33 cellular contexts compared by ENCODE assay signal in the genomic region with DNA sequence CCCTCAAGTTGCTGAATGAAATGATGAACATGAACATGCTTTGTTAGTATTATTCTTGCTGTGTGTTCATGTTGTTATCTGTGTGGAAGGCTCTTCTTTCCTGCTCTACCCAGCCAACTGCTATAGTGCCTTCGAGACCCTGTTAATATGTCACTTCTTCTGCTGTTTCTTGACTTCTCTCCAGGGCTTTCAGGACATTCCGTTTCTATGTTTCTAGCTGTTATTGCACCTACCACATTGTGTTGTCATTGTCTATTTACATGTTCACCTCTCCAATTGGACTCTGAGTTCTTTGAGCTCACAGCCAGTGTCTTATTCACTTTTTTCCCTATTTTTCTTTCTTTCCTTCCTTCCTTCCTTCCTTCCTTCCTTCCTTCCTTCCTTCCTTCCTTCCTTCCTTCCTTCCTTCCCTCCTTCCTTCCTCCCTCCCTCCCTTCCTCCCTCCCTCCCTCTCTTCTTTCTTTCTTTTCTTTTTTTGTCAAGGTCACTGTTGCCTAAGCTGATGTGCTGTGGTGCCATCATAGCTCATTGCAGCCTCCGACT.
"Had no signal": no experiment of that assay in that cellular context is flagged by ENCODE, and none has a peak within 500 bp of the region (broad histone marks: within the 10 kb centered on the region; RNA-seq: fewer than 3 reads in every experiment).

No MANE protein-coding gene starts in this region.

- H3K4me3 ChIP-seq: coronary artery, dorsolateral prefrontal cortex, esophagus muscularis mucosa, gastrocnemius medialis, heart left ventricle had no signal

- ATAC-seq: activated CD4-positive, alpha-beta T cell treated with anti-CD3 and anti-CD28 coated beads for 36 hours; activated T-cell treated with anti-CD3 and anti-CD28 coated beads, Interleukin-2, amount 50 U/mL, for 72 hours; foreskin keratinocyte; gastrocnemius medialis; heart left ventricle; T-helper 17 cell had no signal

- H3K27ac ChIP-seq: brain microvascular endothelial cell, coronary artery, dorsolateral prefrontal cortex, esophagus muscularis mucosa, foreskin keratinocyte, gastrocnemius medialis, heart left ventricle, WERI-Rb-1 had no signal

- H3K27me3 ChIP-seq: brain microvascular endothelial cell, foreskin keratinocyte had no signal

- H3K9me3 ChIP-seq: esophagus muscularis mucosa, gastrocnemius medialis, heart left ventricle had no signal

- H3K9me3 Mint-ChIP-seq: activated CD4-positive, alpha-beta memory T cell treated with anti-CD3 and anti-CD28 coated beads, Interleukin-2, amount 10 ng/mL, durations not matched to agents 7 days and 5 days; activated CD4-positive, alpha-beta T cell treated with anti-CD3 and anti-CD28 coated beads, Interleukin-2, amount 10 ng/mL, durations not matched to agents 24 days and 14 days; activated T-cell treated with anti-CD3 and anti-CD28 coated beads, Interleukin-2, amount 50 U/mL, for 24 hours; activated T-cell treated with anti-CD3 and anti-CD28 coated beads, Interleukin-2, amount 50 U/mL, for 72 hours; central memory CD8-positive, alpha-beta T cell; dendritic cell treated with granulocyte-macrophage colony-stimulating factor and Interleukin-4, amounts not matched to agents 40 ng/mL and 50 ng/mL, for 4 days; T-helper 2 cell treated with Interferon-gamma antibody and Interleukin-4, amounts not matched to agents 5 μg/mL and 100 μg/mL, for 36 hours had no signal

- H3K36me3 ChIP-seq: brain microvascular endothelial cell, esophagus muscularis mucosa, gastrocnemius medialis, heart left ventricle, WERI-Rb-1 had no signal

- H3K4me1 Mint-ChIP-seq: activated CD4-positive, alpha-beta T cell treated with anti-CD3 and anti-CD28 coated beads for 36 hours; activated CD4-positive, alpha-beta T cell treated with anti-CD3 and anti-CD28 coated beads, Interleukin-2, amount 10 ng/mL, durations not matched to agents 24 days and 14 days; central memory CD8-positive, alpha-beta T cell had no signal

- H3K4me3 Mint-ChIP-seq: activated CD4-positive, alpha-beta memory T cell treated with anti-CD3 and anti-CD28 coated beads, Interleukin-2, amount 10 ng/mL, durations not matched to agents 7 days and 5 days; activated CD4-positive, alpha-beta T cell treated with anti-CD3 and anti-CD28 coated beads for 36 hours; activated CD4-positive, alpha-beta T cell treated with anti-CD3 and anti-CD28 coated beads, Interleukin-2, amount 10 ng/mL, durations not matched to agents 24 days and 14 days; activated naive CD8-positive, alpha-beta T cell; activated T-cell treated with anti-CD3 and anti-CD28 coated beads, Interleukin-2, amount 50 U/mL, for 24 hours; activated T-cell treated with anti-CD3 and anti-CD28 coated beads, Interleukin-2, amount 50 U/mL, for 72 hours; central memory CD8-positive, alpha-beta T cell; dendritic cell treated with granulocyte-macrophage colony-stimulating factor and Interleukin-4, amounts not matched to agents 40 ng/mL and 50 ng/mL, for 4 days; endodermal cell; T-helper 17 cell; T-helper 2 cell treated with Interferon-gamma antibody and Interleukin-4, amounts not matched to agents 5 μg/mL and 100 μg/mL, for 36 hours had no signal

- H3K36me3 Mint-ChIP-seq: activated naive CD8-positive, alpha-beta T cell had no signal

- DNase-seq: activated CD4-positive, alpha-beta memory T cell treated with anti-CD3 and anti-CD28 coated beads, Interleukin-2, amount 10 ng/mL, durations not matched to agents 7 days and 5 days; activated CD4-positive, alpha-beta T cell treated with anti-CD3 and anti-CD28 coated beads for 36 hours; activated CD4-positive, alpha-beta T cell treated with anti-CD3 and anti-CD28 coated beads, Interleukin-2, amount 10 ng/mL, durations not matched to agents 24 days and 14 days; activated CD4-positive, alpha-beta T cell treated with anti-CD3 and anti-CD28 coated beads, Interleukin-2, amount 50 U/mL, for 4 hours; activated CD4-positive, CD25-positive, alpha-beta regulatory T cell; activated CD4-positive, CD25-positive, alpha-beta regulatory T cell treated with anti-CD3 and anti-CD28 coated beads, Interleukin-2, amount 50 U/mL, for 72 hours; activated CD8-positive, alpha-beta memory T cell treated with anti-CD3 and anti-CD28 coated beads, Interleukin-2, amount 50 U/mL, for 48 hours; activated gamma-delta T cell; activated naive CD4-positive, alpha-beta T cell; activated naive CD4-positive, alpha-beta T cell treated with anti-CD3 and anti-CD28 coated beads, Interleukin-2, amount 50 U/mL, for 16 hours; activated T-cell treated with anti-CD3 and anti-CD28 coated beads for 4 hours; activated T-cell treated with anti-CD3 and anti-CD28 coated beads, Interleukin-2, amount 50 U/mL, for 24 hours; activated T-cell treated with anti-CD3 and anti-CD28 coated beads, Interleukin-2, amount 50 U/mL, for 72 hours; amniotic stem cell; anterior cingulate cortex; brain microvascular endothelial cell; dorsolateral prefrontal cortex; effector memory CD4-positive, alpha-beta T cell; endodermal cell; erythroblast; foreskin keratinocyte; gastrocnemius medialis; glutamatergic neuron; heart left ventricle; T-helper 17 cell; T1000; WERI-Rb-1 had no signal

- H3K27ac Mint-ChIP-seq: activated CD4-positive, alpha-beta memory T cell treated with anti-CD3 and anti-CD28 coated beads, Interleukin-2, amount 10 ng/mL, durations not matched to agents 7 days and 5 days; activated CD4-positive, alpha-beta T cell treated with anti-CD3 and anti-CD28 coated beads for 36 hours; activated CD4-positive, alpha-beta T cell treated with anti-CD3 and anti-CD28 coated beads, Interleukin-2, amount 10 ng/mL, durations not matched to agents 24 days and 14 days; activated naive CD8-positive, alpha-beta T cell; activated T-cell treated with anti-CD3 and anti-CD28 coated beads, Interleukin-2, amount 50 U/mL, for 24 hours; activated T-cell treated with anti-CD3 and anti-CD28 coated beads, Interleukin-2, amount 50 U/mL, for 72 hours; dendritic cell treated with granulocyte-macrophage colony-stimulating factor and Interleukin-4, amounts not matched to agents 40 ng/mL and 50 ng/mL, for 4 days; endodermal cell; T-helper 17 cell; T-helper 2 cell treated with Interferon-gamma antibody and Interleukin-4, amounts not matched to agents 5 μg/mL and 100 μg/mL, for 36 hours had no signal
